ENCODE assay signal across 8 cellular contexts in genomic region chr2:206765242-206766056, GRCh38. TPM values are rescaled to one million over a fixed set of nuclear protein-coding genes. Genes with fewer than 3 reads are reported as not detected.
A peak's percentile ranks its signal among the peaks of the same experiment; 100 is the strongest.
DNase-seq lines count a peak whose midpoint lies in the region; ATAC-seq and TF ChIP-seq lines count a peak whose summit lies in the region.

FASTKD2 (plus strand) TSS chr2:206765606; CDS start chr2:206766694, 1,088 bp downstream.
MDH1B (minus strand) TSS chr2:206765328; CDS start chr2:206765271, 57 bp downstream.

- H3K27me3 ChIP-seq in PC-3 (ENCODE audit: low read length), result peaks cover 16% of the 10 kb centered on the region
- H3K27me3 ChIP-seq in esophagus muscularis mucosa, result no peaks in the 10 kb centered on the region
- no peaks in the 10 kb centered on the region for H3K27me3 ChIP-seq in muscle layer of colon (ENCODE audit: control insufficient read depth in 1 of 2, insufficient read depth in 2 of 2, low read length in 2 of 2)

- peaks cover 20% of the 10 kb centered on the region for H3K36me3 Mint-ChIP-seq in activated T-cell treated with anti-CD3 and anti-CD28 coated beads, Interleukin-2, amount 50 U/mL, for 4 hours (ENCODE audit: insufficient read depth)

- POLR2A ChIA-PET in PC-3 (lab: Charles Lee; ENCODE audit: unreplicated experiment), result interaction anchor here (0.6 kb wide), 2 partner anchors 13 to 852 kb away, joined by 3 to 4 read pairs; no protein-coding TSS in a partner anchor

- TSS peak; percentile 63 for BruUV-seq in PC-3 (replicated peaks; lab: Mats Ljungman, UMichigan)

- peak within 1 kb of the TSS; percentile 95 for H3K4me3 Mint-ChIP-seq in activated T-cell treated with anti-CD3 and anti-CD28 coated beads, Interleukin-2, amount 50 U/mL, for 4 hours

- DNase-seq in DMS153 (lab: John Stamatoyannopoulos, UW) (peak; percentile 81), PC-3 (peak; percentile 93), esophagus muscularis mucosa (ENCODE audit: extremely low spot score) (peak; percentile 97)
- DNase-seq in activated T-cell treated with anti-CD3 and anti-CD28 coated beads, Interleukin-2, amount 50 U/mL, for 4 hours, result peak; percentile 73
- DNase-seq in stimulated activated CD8-positive, alpha-beta memory T cell treated with anti-CD3 and anti-CD28 coated beads, Interleukin-7, amount 100 ng/mL, for 1 hour (ENCODE audit: low read depth in 2 of 2), result peak; percentile 53 to 64

- peaks cover 32% of the 10 kb centered on the region for H3K4me1 Mint-ChIP-seq in activated T-cell treated with anti-CD3 and anti-CD28 coated beads, Interleukin-2, amount 50 U/mL, for 4 hours (ENCODE audit: low read depth)

- peak within 1 kb of the TSS; percentile 99 for H3K9ac ChIP-seq in PC-3 (ENCODE audit: low read length)
- H3K9ac ChIP-seq in muscle layer of colon (ENCODE audit: low read length), result peak within 1 kb of the TSS; percentile 95

- TF ChIP-seq EP300 in Ishikawa (IDR thresholded peaks at IDR 0.05; ENCODE audit: borderline replicate concordance), result no peak
- no peak for TF ChIP-seq EP300 in esophagus muscularis mucosa (IDR thresholded peaks at IDR 0.05)

- 0 out of 2 replicates have a peak, but pooled peaks cover 4% of the 10 kb centered on the region for H4K20me1 ChIP-seq in PC-3 (ENCODE audit: low read length)

- WGBS in esophagus muscularis mucosa, result under 1% methylated on average over 34 of the region's 46 CpGs

- H3K4me1 ChIP-seq in PC-3 (ENCODE audit: insufficient read depth, low read length) (peaks cover 24% of the 10 kb centered on the region), esophagus muscularis mucosa (peaks cover 30 to 43% (median 42%) of the 10 kb centered on the region in 4 donors), muscle layer of colon (ENCODE audit: insufficient read depth, low read length) (peaks cover 43% of the 10 kb centered on the region)

- TF ChIP-seq RAD21 in Ishikawa (IDR thresholded peaks at IDR 0.05; ENCODE audit: low read depth), result no peak

- intact Hi-C loops in PC-3 (cut with micrococcal nuclease) (loop anchor here (5.0 kb wide), 2 partner anchors 73 to 208 kb away; no protein-coding TSS in a partner anchor), esophagus muscularis mucosa (cut with DNase I) (loop anchor here (10.0 kb wide), 1 partner anchor 71 kb away; no protein-coding TSS in a partner anchor)

- no peaks in the 10 kb centered on the region for H3K9me2 ChIP-seq in PC-3 (replicated peaks; ENCODE audit: low read length)

- peaks cover 39% of the 10 kb centered on the region for H3K79me2 ChIP-seq in PC-3 (ENCODE audit: low read length)

- H3K4me3 ChIP-seq in PC-3 (ENCODE audit: low read length) (peak within 1 kb of the TSS; percentile 100), esophagus muscularis mucosa (peak within 1 kb of the TSS; percentile 74 to 85 (median 76)), muscle layer of colon (ENCODE audit: low read depth in 1 of 2, low read length in 2 of 2) (peak within 1 kb of the TSS; percentile 51 to 98)

- TF ChIP-seq POLR2A in esophagus muscularis mucosa (IDR thresholded peaks at IDR 0.05; ENCODE audit: low read depth), result peak; percentile 10

- peak; percentile 91 for ATAC-seq in GM21576 (IDR thresholded peaks at IDR 0.05; ENCODE audit: unreplicated experiment)
- ATAC-seq in PC-3, result peak; percentile 91
- ATAC-seq in activated T-cell treated with anti-CD3 and anti-CD28 coated beads, Interleukin-2, amount 50 U/mL, for 4 hours, result peak; percentile 86 to 90

- H3K36me3 ChIP-seq in PC-3 (ENCODE audit: low read depth, low read length) (peaks cover 21% of the 10 kb centered on the region), esophagus muscularis mucosa (peaks cover 4 to 13% (median 6%) of the 10 kb centered on the region in 4 donors), muscle layer of colon (ENCODE audit: insufficient read depth, low read length) (peaks cover 31% of the 10 kb centered on the region)

- H3K9me3 Mint-ChIP-seq in activated T-cell treated with anti-CD3 and anti-CD28 coated beads, Interleukin-2, amount 50 U/mL, for 4 hours, result no peaks in the 10 kb centered on the region

- H3K4me2 ChIP-seq in PC-3 (ENCODE audit: low read length), result peak within 1 kb of the TSS; percentile 88

- peak within 1 kb of the TSS; percentile 88 for H2AFZ ChIP-seq in PC-3 (ENCODE audit: low read length)

- no peak for TF ChIP-seq CTCF in PC-3 (conservative IDR thresholded peaks at IDR 0.05; ENCODE audit: low read depth, low read length)
- TF ChIP-seq CTCF in esophagus muscularis mucosa (IDR thresholded peaks at IDR 0.05), result no peak

- CTCF ChIA-PET in PC-3 (lab: Charles Lee), result interaction anchor here (0.6 kb wide), 1 partner anchor 862 kb away, joined by 3 read pairs; no protein-coding TSS in a partner anchor

- H3K27me3 Mint-ChIP-seq in activated T-cell treated with anti-CD3 and anti-CD28 coated beads, Interleukin-2, amount 50 U/mL, for 4 hours (ENCODE audit: low read depth), result peaks cover 2% of the 10 kb centered on the region

- no peaks in the 10 kb centered on the region for H3F3A ChIP-seq in PC-3 (ENCODE audit: low read length, unreplicated experiment)

- no peaks in the 10 kb centered on the region for H3K9me3 ChIP-seq in PC-3 (ENCODE audit: low read length)
- H3K9me3 ChIP-seq in esophagus muscularis mucosa, result no peaks in the 10 kb centered on the region
- no peaks in the 10 kb centered on the region for H3K9me3 ChIP-seq in muscle layer of colon (ENCODE audit: low read length)

- H3K27ac ChIP-seq in PC-3 (ENCODE audit: low read length) (peak within 1 kb of the TSS; percentile 87), esophagus muscularis mucosa (replicated peaks in 1 of 4) (peak within 1 kb of the TSS; percentile 82 to 89 (median 87)), muscle layer of colon (ENCODE audit: low read depth, low read length) (peak within 1 kb of the TSS; percentile 78)

TF ChIP-seq in Ishikawa, 13 proteins besides CTCF, POLR2A, EP300 and RAD21:
- TF ChIP-seq TAF1 (IDR thresholded peaks at IDR 0.05; ENCODE audit: low read depth) (peak; percentile 90), FOXM1 (IDR thresholded peaks at IDR 0.05; ENCODE audit: borderline replicate concordance, low read depth) (no peak), MAX (IDR thresholded peaks at IDR 0.05) (peak; percentile 88), CREB1 (IDR thresholded peaks at IDR 0.05; ENCODE audit: low read depth) (no peak), YY1 (IDR thresholded peaks at IDR 0.05; ENCODE audit: low read depth) (peak; percentile 96), ZBTB7A (IDR thresholded peaks at IDR 0.05; ENCODE audit: low read depth) (no peak), EGR1 (IDR thresholded peaks at IDR 0.05) (no peak), NFIC (IDR thresholded peaks at IDR 0.05) (0 out of 2 replicates have a peak, but pooled peaks have one; percentile 15), TCF12 (IDR thresholded peaks at IDR 0.05; ENCODE audit: low read depth) (0 out of 2 replicates have a peak, but pooled peaks have one; percentile 6), USF1 (IDR thresholded peaks at IDR 0.05) (peak; percentile 5; the same call in 1 of the 2 replicates), TEAD4 (IDR thresholded peaks at IDR 0.05) (no peak)

RNA-seq across cellular contexts. Expression of gene FASTKD2, which starts in this region (rescaled TPM):
- total RNA-seq in PC-3 (2014; rRNA removed) (31.2 and 41.4 TPM in 2 replicates), esophagus muscularis mucosa (10 to 100 TPM; 22.5 to 31.3 (median 25.2) TPM)
- total RNA-seq in activated T-cell treated with anti-CD3 and anti-CD28 coated beads, Interleukin-2, amount 50 U/mL, for 4 hours, result 10 to 100 TPM; 45.2 to 47.3 (median 46.8) TPM

RNA-seq across cellular contexts. Expression of gene MDH1B, which starts in this region (rescaled TPM):
- 0.23 and 0.40 TPM in 2 replicates for total RNA-seq in PC-3 (2014; rRNA removed)
- total RNA-seq in activated T-cell treated with anti-CD3 and anti-CD28 coated beads, Interleukin-2, amount 50 U/mL, for 4 hours, result under 1 TPM; 0.29 to 0.76 (median 0.53) TPM
- total RNA-seq in esophagus muscularis mucosa, result 1 to 10 TPM in 2 of 4 donors, under 1 TPM in 2; 0.19 to 1.2 (median 0.75) TPM

Comparison
In these comparisons a context has a peak if more than half of its experiments do, and no peak if none do; other contexts are left out.
1. Peak in every context shown above with its lines: DNase-seq, ATAC-seq, H3K4me3 ChIP-seq and H3K27ac ChIP-seq.